In the genomic region with DNA sequence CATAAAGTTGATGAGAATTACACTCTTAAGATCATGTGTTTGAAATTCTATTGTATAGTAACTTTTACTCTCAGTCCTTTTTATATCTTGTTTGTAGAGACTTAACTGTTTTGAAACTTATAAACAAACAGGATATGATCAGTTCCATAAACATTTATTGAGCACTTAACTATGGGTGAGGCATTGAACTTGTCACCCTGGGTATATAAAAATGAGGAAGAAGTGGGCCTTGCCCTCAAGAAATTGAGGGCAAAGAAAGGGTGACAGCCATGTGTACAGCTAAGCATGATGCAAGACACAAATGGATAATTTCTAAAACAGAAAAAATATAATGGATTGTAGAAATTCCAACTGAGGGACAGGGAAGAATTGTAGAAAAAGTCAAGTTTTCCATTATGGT, we compare ENCODE assay signal across 16 cellular contexts. TPM values are rescaled to one million over a fixed set of nuclear protein-coding genes. Genes with fewer than 3 reads are reported as not detected.
A peak's percentile ranks its signal among the peaks of the same experiment; 100 is the strongest.
DNase-seq lines count a peak whose midpoint lies in the region; ATAC-seq and TF ChIP-seq lines count a peak whose summit lies in the region.
"Had no signal": no experiment of that assay in that cellular context is flagged by ENCODE, and none has a peak within 500 bp of the region (broad histone marks: within the 10 kb centered on the region; RNA-seq: fewer than 3 reads in every experiment).

No MANE protein-coding gene starts in this region.

- no peak for TF ChIP-seq CTCF in 22Rv1 (IDR thresholded peaks at IDR 0.05)

- no peak overlapping the region for H3K9ac ChIP-seq in mucosa of rectum (ENCODE audit: low read depth in 1 of 2, low read length in 2 of 2)
- H3K9ac ChIP-seq: GM23248 had no signal

- ATAC-seq in esophagus mucosa (peak; percentile 55), GM21528 (IDR thresholded peaks at IDR 0.05; ENCODE audit: low FRiP score, unreplicated experiment) (no peak)

- peaks cover 10 to 12% of the 10 kb centered on the region in 2 donors for H3K4me1 ChIP-seq in mucosa of rectum (ENCODE audit: control insufficient read depth in 2 of 2, insufficient read depth in 2 of 2, low read length in 2 of 2)
- H3K4me1 ChIP-seq: Caco-2, HAP-1 had no signal

- H3K4me3 ChIP-seq in mucosa of rectum (ENCODE audit: low read length in 2 of 2): no peak overlapping the region
- H3K4me3 ChIP-seq: GM23248, HAP-1 had no signal

- no peaks in the 10 kb centered on the region for H3K36me3 ChIP-seq in mucosa of rectum (ENCODE audit: control insufficient read depth in 2 of 2, insufficient read depth in 2 of 2, low read length in 2 of 2)
- H3K36me3 ChIP-seq: HAP-1 had no signal

- in situ Hi-C loops in G401 (cut with HindIII; ENCODE audit: low sequenced_read_pairs): no loop called here

- no peaks in the 10 kb centered on the region for H3K27me3 ChIP-seq in mucosa of rectum (ENCODE audit: control insufficient read depth in 2 of 2, insufficient read depth in 2 of 2, low read length in 2 of 2)

- H3K27ac ChIP-seq in 22Rv1 (peak overlapping the region; percentile 93), mucosa of rectum (ENCODE audit: low read depth in 2 of 2, low read length in 2 of 2) (peak overlapping the region; percentile 71 to 73)
- H3K27ac ChIP-seq: C4-2B, GM23248 had no signal

- DNase-seq in MV-4-11 (lab: John Stamatoyannopoulos, UW) (peak; percentile 18), DMS153 treated with DMSO at 0.1 percent for 48 hours (lab: John Stamatoyannopoulos, UW; ENCODE audit: unreplicated experiment) (no peak), HCEC 1CT (no peak), G401 (ENCODE audit: low spot score) (no peak)
- DNase-seq: AML-193; Caco-2; CD4-positive, alpha-beta T cell; DMS79; GF-D8; GM23248 had no signal

- H3K9me3 ChIP-seq in mucosa of rectum (ENCODE audit: control insufficient read depth in 2 of 2, low read length in 2 of 2): no peaks in the 10 kb centered on the region
- H3K9me3 ChIP-seq: Caco-2, HAP-1 had no signal

RNA-seq across cellular contexts. Expression of gene UNC13B, which starts 15.7 kb away (rescaled TPM):
- total RNA-seq in esophagus mucosa: 31.0 TPM
- 8.7 and 10.3 TPM in 2 replicates for total RNA-seq in G401 (2014; rRNA removed; shearing (Covaris generic))
